ENCODE assay signal across 22 cellular contexts in the genomic region with DNA sequence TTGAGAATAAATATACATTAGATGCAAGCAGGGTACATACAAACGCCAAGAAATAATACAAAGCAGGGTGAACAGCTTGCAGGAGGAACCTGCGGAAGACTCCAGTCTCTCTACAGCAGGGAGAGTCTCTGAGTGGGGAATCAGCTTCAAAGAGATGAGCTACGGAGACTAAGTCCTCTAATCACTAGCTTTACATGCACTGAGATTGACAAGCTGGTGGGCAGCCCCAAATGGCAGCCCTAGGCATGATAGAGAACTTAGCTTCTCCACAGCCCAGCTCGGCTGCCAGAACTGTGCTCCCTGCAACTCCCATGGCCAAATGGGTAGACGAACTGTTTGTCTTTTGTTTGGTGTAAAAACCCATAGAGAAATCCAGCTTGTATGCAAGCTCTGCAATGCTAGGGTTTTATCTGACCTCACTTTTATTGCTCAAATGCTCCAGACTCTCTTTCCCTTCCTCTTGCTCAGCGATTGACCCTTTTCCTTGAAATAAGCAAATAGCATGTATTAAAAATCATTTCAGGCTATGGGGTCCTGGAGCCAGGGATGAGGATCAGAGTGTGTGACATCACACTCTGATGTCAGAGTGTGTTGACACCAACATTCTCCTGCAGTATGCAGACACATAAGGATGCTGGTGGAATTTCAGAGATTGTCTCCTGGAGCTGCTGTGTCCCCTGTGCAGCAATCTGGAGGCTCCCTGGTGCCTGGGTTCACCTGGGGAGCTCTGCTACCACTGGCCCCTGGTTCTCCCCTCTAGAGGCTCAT.
A peak's percentile ranks its signal among the peaks of the same experiment; 100 is the strongest.
DNase-seq lines count a peak whose midpoint lies in the region; ATAC-seq, FAIRE-seq and TF ChIP-seq lines count a peak whose summit lies in the region.
"Had no signal": no experiment of that assay in that cellular context is flagged by ENCODE, and none has a peak within 500 bp of the region (broad histone marks: within the 10 kb centered on the region; RNA-seq: fewer than 3 reads in every experiment).

No MANE protein-coding gene starts in this region.

- no peaks in the 10 kb centered on the region for H4K20me1 ChIP-seq in OCI-LY7 (ENCODE audit: insufficient read depth, low read length)

- DNase-seq in NCI-H82 (lab: John Stamatoyannopoulos, UW) (peak; percentile 56), NCI-H82 treated with DMSO at 0.1 percent for 48 hours (lab: John Stamatoyannopoulos, UW; ENCODE audit: unreplicated experiment) (no peak), OCI-LY7 (ENCODE audit: low spot score) (peak; percentile 23), hepatic stellate cell (ENCODE audit: low spot score) (peak; percentile 2), urothelium cell line (ENCODE audit: low spot score) (peak; percentile 6), colonic mucosa (no peak), left colon (no peak), COLO668 (lab: John Stamatoyannopoulos, UW; ENCODE audit: unreplicated experiment) (no peak)
- DNase-seq: 8988T; activated CD4-positive, alpha-beta T cell treated with anti-CD3 and anti-CD28 coated beads, Interleukin-2, amount 50 U/mL, for 1 hour; CD8-positive, alpha-beta memory T cell; dermis blood vessel endothelial cell; lower lobe of right lung; NCI-H1105; NCI-H510A treated with DMSO at 0.1 percent for 48 hours; psoas muscle had no signal

- intact Hi-C loops in OCI-LY7 (cut with micrococcal nuclease; ENCODE audit: unreplicated experiment), result loop anchor here (5.0 to 10.0 kb wide), 7 partner anchors 133 to 1656 kb away; partner anchors contain the start of genes GNG5, PRKACB, SAMD13 and SPATA1
- intact Hi-C loops in colonic mucosa (cut with DNase I), result no loop called here
- intact Hi-C loops in left colon (cut with DNase I, micrococcal nuclease), result no loop called here

- ATAC-seq in left colon, result no peak
- ATAC-seq: lower lobe of right lung, psoas muscle had no signal

- peak overlapping the region; percentile 43 for H3K4me3 ChIP-seq in OCI-LY7 (ENCODE audit: low read depth, low read length, poor library complexity, severe bottlenecking)
- no peak overlapping the region for H3K4me3 ChIP-seq in colonic mucosa
- H3K4me3 ChIP-seq: cardiac muscle cell, lower lobe of right lung, psoas muscle, SK-N-MC had no signal

- peak overlapping the region; percentile 81 for H3K4me2 ChIP-seq in OCI-LY7 (ENCODE audit: low read length)

- no peaks in the 10 kb centered on the region for H3K9me2 ChIP-seq in OCI-LY7 (ENCODE audit: insufficient read depth, low read length)

- H3K27ac ChIP-seq in OCI-LY7 (ENCODE audit: low read depth, low read length, poor library complexity, severe bottlenecking), result peak overlapping the region; percentile 96
- H3K27ac ChIP-seq in colonic mucosa, result no peak overlapping the region
- H3K27ac ChIP-seq: cardiac muscle cell, lower lobe of right lung, psoas muscle, SK-N-MC had no signal

- no TSS peak for BruUV-seq in OCI-LY7 (replicated peaks; lab: Mats Ljungman, UMichigan)

- peaks cover 66% of the 10 kb centered on the region for H3K4me1 ChIP-seq in OCI-LY7 (ENCODE audit: insufficient read depth, low read length, poor library complexity, severe bottlenecking)
- H3K4me1 ChIP-seq in colonic mucosa, result no peaks in the 10 kb centered on the region
- H3K4me1 ChIP-seq: lower lobe of right lung, psoas muscle had no signal

- POLR2A ChIA-PET in OCI-LY7 (lab: Charles Lee), result interaction anchor here (0.5 to 2.5 kb wide), 15 partner anchors 9 to 1499 kb away, joined by 3 to 21 read pairs (median 4); partner anchors contain the start of gene C1orf52

- H3K9ac ChIP-seq in colonic mucosa (ENCODE audit: low read depth in 2 of 2, low read length in 2 of 2), result no peak overlapping the region

- H3K36me3 ChIP-seq in OCI-LY7 (ENCODE audit: insufficient read depth, low read length), result no peaks in the 10 kb centered on the region
- no peaks in the 10 kb centered on the region for H3K36me3 ChIP-seq in colonic mucosa
- H3K36me3 ChIP-seq: cardiac muscle cell, lower lobe of right lung had no signal

- no peak for FAIRE-seq in urothelium cell line (lab: Jason Lieb, UNC)
- FAIRE-seq: endothelial cell of umbilical vein, G401.6, H54, keratinocyte had no signal

- H3K27me3 ChIP-seq in colonic mucosa, result no peaks in the 10 kb centered on the region
- H3K27me3 ChIP-seq: cardiac muscle cell had no signal

- TF ChIP-seq CTCF in OCI-LY7 (conservative IDR thresholded peaks at IDR 0.05; ENCODE audit: low read length) (no peak), colonic mucosa (IDR thresholded peaks at IDR 0.05) (no peak)

- CTCF ChIA-PET in OCI-LY7 (lab: Charles Lee; ENCODE audit: unreplicated experiment), result interaction anchor here (0.8 to 1.2 kb wide), 3 partner anchors 9 to 14 kb away, joined by 3 to 4 read pairs (median 3); no protein-coding TSS in a partner anchor

- H2AFZ ChIP-seq in OCI-LY7 (ENCODE audit: low read length), result peak overlapping the region; percentile 44; the same call in 1 of the 2 replicates

- no peaks in the 10 kb centered on the region for H3K9me3 ChIP-seq in OCI-LY7 (ENCODE audit: low read length)
- no peaks in the 10 kb centered on the region for H3K9me3 ChIP-seq in colonic mucosa
- H3K9me3 ChIP-seq: lower lobe of right lung, psoas muscle had no signal

- no peaks in the 10 kb centered on the region for H3K79me2 ChIP-seq in OCI-LY7 (ENCODE audit: insufficient read depth, low read depth, low read length)

Comparison
In these comparisons a context has a peak if more than half of its experiments do, and no peak if none do; other contexts are left out.
1. DNase-seq: peak in NCI-H82 (single experiment), OCI-LY7 (single experiment), hepatic stellate cell (single experiment) and urothelium cell line (single experiment); none in NCI-H82 treated with DMSO at 0.1 percent for 48 hours (single experiment), colonic mucosa (single experiment), left colon (0 of 2) and COLO668 (single experiment).